In genomic region chr6:38290133-38290801, GRCh38 we compare ENCODE assay signal across 18 cellular contexts.
"Had no signal": no experiment of that assay in that cellular context is flagged by ENCODE, and none has a peak within 500 bp of the region (broad histone marks: within the 10 kb centered on the region; RNA-seq: fewer than 3 reads in every experiment).

No MANE protein-coding gene starts in this region.

- H3K27ac Mint-ChIP-seq: activated CD4-positive, alpha-beta memory T cell treated with anti-CD3 and anti-CD28 coated beads for 36 hours; activated naive CD8-positive, alpha-beta T cell treated with anti-CD3 and anti-CD28 coated beads, Interleukin-2, amount 10 ng/mL, durations not matched to agents 7 days and 5 days; memory B cell; progenitor cell of endocrine pancreas; stimulated activated naive CD8-positive, alpha-beta T cell treated with anti-CD3 and anti-CD28 coated beads, Interleukin-15, Interleukin-2, amounts not matched to agents 100 ng/mL and 50 ng/mL, for 24 hours had no signal

- H3K4me3 ChIP-seq: mucosa of descending colon, tibial artery, uterus had no signal

- DNase-seq: activated CD4-positive, alpha-beta memory T cell treated with anti-CD3 and anti-CD28 coated beads for 36 hours; activated CD4-positive, alpha-beta T cell treated with anti-CD3 and anti-CD28 coated beads for 4 hours; activated CD4-positive, CD25-positive, alpha-beta regulatory T cell; activated naive CD4-positive, alpha-beta T cell treated with Interleukin-2 at 50 U/mL for 16 hours; activated naive CD8-positive, alpha-beta T cell treated with anti-CD3 and anti-CD28 coated beads, Interleukin-2, amount 10 ng/mL, durations not matched to agents 7 days and 5 days; activated T-cell treated with anti-CD3 and anti-CD28 coated beads, Interleukin-2, amount 50 U/mL, for 48 hours; amygdala; glutamatergic neuron; hypothalamus; mucosa of descending colon; stimulated activated CD4-positive, alpha-beta T cell treated with anti-CD3 and anti-CD28 coated beads, Interleukin-4, amount 100 ng/mL, for 4 hours; substantia nigra; T-helper 9 cell; tibial artery; uterus had no signal

- H3K4me1 ChIP-seq: tibial artery, uterus had no signal

- H3K36me3 ChIP-seq: uterus had no signal

- H3K9me3 Mint-ChIP-seq: stimulated activated naive CD8-positive, alpha-beta T cell treated with anti-CD3 and anti-CD28 coated beads, Interleukin-15, Interleukin-2, amounts not matched to agents 100 ng/mL and 50 ng/mL, for 24 hours had no signal

- H3K4me1 Mint-ChIP-seq: activated naive CD8-positive, alpha-beta T cell treated with anti-CD3 and anti-CD28 coated beads, Interleukin-2, amount 10 ng/mL, durations not matched to agents 7 days and 5 days had no signal

- H3K4me3 Mint-ChIP-seq: activated CD4-positive, alpha-beta memory T cell treated with anti-CD3 and anti-CD28 coated beads for 36 hours; activated naive CD8-positive, alpha-beta T cell treated with anti-CD3 and anti-CD28 coated beads, Interleukin-2, amount 10 ng/mL, durations not matched to agents 7 days and 5 days; memory B cell; stimulated activated naive CD8-positive, alpha-beta T cell treated with anti-CD3 and anti-CD28 coated beads, Interleukin-15, Interleukin-2, amounts not matched to agents 100 ng/mL and 50 ng/mL, for 24 hours had no signal

- ATAC-seq: mucosa of descending colon had no signal

- H3K27me3 ChIP-seq: tibial artery, uterus had no signal

- H3K27me3 Mint-ChIP-seq: activated CD4-positive, alpha-beta memory T cell treated with anti-CD3 and anti-CD28 coated beads for 36 hours; activated naive CD8-positive, alpha-beta T cell treated with anti-CD3 and anti-CD28 coated beads, Interleukin-2, amount 10 ng/mL, durations not matched to agents 7 days and 5 days; memory B cell; progenitor cell of endocrine pancreas; stimulated activated naive CD8-positive, alpha-beta T cell treated with anti-CD3 and anti-CD28 coated beads, Interleukin-15, Interleukin-2, amounts not matched to agents 100 ng/mL and 50 ng/mL, for 24 hours had no signal

- H3K27ac ChIP-seq: tibial artery, uterus had no signal
